8 cellular contexts compared by ENCODE assay signal in genomic region chr2:117835990-117836760, GRCh38. TPM values are rescaled to one million over a fixed set of nuclear protein-coding genes. Genes with fewer than 3 reads are reported as not detected.
DNase-seq lines count a peak whose midpoint lies in the region; ATAC-seq and TF ChIP-seq lines count a peak whose summit lies in the region.

No MANE protein-coding gene starts in this region.

- intact Hi-C loops in left cardiac atrium (cut with DNase I), result loop anchor here in 1 of 2 donors (5.0 to 10.0 kb wide), 2 partner anchors 99 to 166 kb away; no protein-coding TSS in a partner anchor
- intact Hi-C loops in posterior vena cava (cut with DNase I), result loop anchor here in 1 of 2 donors (5.0 kb wide), 1 partner anchor 166 kb away; no protein-coding TSS in a partner anchor
- intact Hi-C loops in vagina (cut with DNase I), result no loop called here

- ATAC-seq in GM19328 (IDR thresholded peaks at IDR 0.05; ENCODE audit: unreplicated experiment), result peak; percentile 74
- ATAC-seq in HG03432 (IDR thresholded peaks at IDR 0.05; ENCODE audit: unreplicated experiment), result peak; percentile 89
- peak; percentile 94 for ATAC-seq in SK-N-SH treated with all-trans-retinoic acid at 6 μM for 48 hours
- peak; percentile 97 for ATAC-seq in left cardiac atrium

- DNase-seq in Ammon's horn (ENCODE audit: low spot score), result peak; percentile 81
- DNase-seq in amniotic stem cell (lab: John Stamatoyannopoulos, UW), result peak; percentile 74
- peak; percentile 90 for DNase-seq in left cardiac atrium
- DNase-seq in posterior vena cava (ENCODE audit: low spot score), result peak; percentile 96
- no peak for DNase-seq in vagina (ENCODE audit: extremely low spot score in 2 of 2)

- peak overlapping the region; percentile 42 to 59 for H3K4me3 ChIP-seq in vagina

- TF ChIP-seq CTCF in vagina (IDR thresholded peaks at IDR 0.05), result peak; percentile 40 to 62 (median 58)

- H3K27ac ChIP-seq in vagina, result peak overlapping the region; percentile 42

- no peak for TF ChIP-seq POLR2A in vagina (IDR thresholded peaks at IDR 0.05)

- no peaks in the 10 kb centered on the region for H3K9me3 ChIP-seq in vagina

- peaks cover 10% of the 10 kb centered on the region for H3K4me1 ChIP-seq in vagina

- no peaks in the 10 kb centered on the region for H3K36me3 ChIP-seq in vagina

- H3K27me3 ChIP-seq in vagina, result no peaks in the 10 kb centered on the region

TF ChIP-seq in SK-N-SH treated with all-trans-retinoic acid at 6 μM for 48 hours, 23 proteins besides CTCF, POLR2A, EP300 and RAD21:
- TF ChIP-seq CSRNP3 (CRISPR knock-in tag; IDR thresholded peaks at IDR 0.05), result no peak
- no peak for TF ChIP-seq OSR1 (CRISPR knock-in tag; IDR thresholded peaks at IDR 0.05)
- 0 out of 2 replicates have a peak, but pooled peaks have one; percentile 52 for TF ChIP-seq CSDC2 (CRISPR knock-in tag; IDR thresholded peaks at IDR 0.05)
- TF ChIP-seq POU6F1 (CRISPR knock-in tag; IDR thresholded peaks at IDR 0.05; ENCODE audit: borderline replicate concordance, low read depth), result no peak

RNA-seq across cellular contexts. Expression of gene DDX18, which starts 21.7 kb away (rescaled TPM):
- total RNA-seq in left cardiac atrium, result 10 to 100 TPM; 29.5 to 42.4 TPM
- total RNA-seq in posterior vena cava, result 10 to 100 TPM; 36.4 to 45.8 TPM
- 33.9 TPM for total RNA-seq in vagina

Comparison
In these comparisons a context has a peak if more than half of its experiments do, and no peak if none do; other contexts are left out.
1. DNase-seq: peak in Ammon's horn (single experiment), amniotic stem cell (single experiment), left cardiac atrium (single experiment) and posterior vena cava (single experiment); none in vagina (0 of 2).
2. Peak in every context shown above with its lines, with median percentiles within 50 percentile points of each other: ATAC-seq.